Comparison of ENCODE assay signal across 11 cellular contexts in the genomic region with DNA sequence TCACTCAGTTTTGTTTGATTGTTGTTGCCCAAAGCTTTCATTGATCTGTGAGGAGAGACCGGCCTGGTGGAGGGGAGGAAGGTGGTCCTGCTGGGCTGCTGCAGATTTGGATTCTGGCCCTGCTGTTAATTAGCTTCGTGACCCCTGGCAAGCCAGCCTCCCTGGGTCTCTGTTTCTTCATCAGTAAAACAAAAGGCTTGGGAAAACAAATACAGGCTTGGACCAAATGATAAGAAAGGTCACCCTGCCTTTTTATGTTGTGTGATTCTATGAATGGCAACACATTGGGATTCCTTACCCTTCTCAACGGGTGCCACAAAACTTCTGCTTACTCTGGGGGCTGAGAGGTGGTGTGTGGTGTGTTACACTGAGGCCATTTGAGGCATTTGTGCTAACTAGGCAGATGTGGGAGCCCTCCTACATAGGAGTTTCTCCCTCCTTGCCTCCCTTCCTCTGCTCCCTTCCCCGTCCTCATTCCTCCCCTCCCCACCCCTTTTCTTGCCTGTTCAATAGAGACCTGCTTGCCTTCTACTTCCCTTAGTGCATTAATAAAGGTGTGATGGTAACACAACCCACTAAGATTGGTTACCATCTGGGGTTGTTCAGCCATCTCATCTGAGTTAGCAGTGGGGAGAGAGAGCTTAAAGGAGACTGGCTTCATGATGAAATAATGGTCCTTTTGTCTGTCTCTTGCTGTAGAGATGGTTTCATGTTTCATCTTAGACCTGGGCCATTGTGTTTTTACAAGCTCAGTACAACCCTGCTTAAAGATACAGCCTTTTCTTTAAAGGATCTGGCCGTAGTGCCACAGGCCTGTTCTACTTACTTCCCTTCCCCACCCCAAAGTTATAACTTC.
A peak's percentile ranks its signal among the peaks of the same experiment; 100 is the strongest.
DNase-seq lines count a peak whose midpoint lies in the region; ATAC-seq and TF ChIP-seq lines count a peak whose summit lies in the region.
"Had no signal": no experiment of that assay in that cellular context is flagged by ENCODE, and none has a peak within 500 bp of the region (broad histone marks: within the 10 kb centered on the region; RNA-seq: fewer than 3 reads in every experiment).

No MANE protein-coding gene starts in this region.

- H3K4me3 ChIP-seq in H7 (ENCODE audit: insufficient read depth, low read depth, low read length), result no peak overlapping the region
- no peak overlapping the region for H3K4me3 ChIP-seq in SJSA1
- no peak overlapping the region for H3K4me3 ChIP-seq in fibroblast of the aortic adventitia (ENCODE audit: low read depth, low read length)
- H3K4me3 ChIP-seq in parathyroid adenoma (ENCODE audit: low read depth, low read length), result no peak overlapping the region
- H3K4me3 ChIP-seq: SJCRH30, thoracic aorta had no signal

- no peak overlapping the region for H3K4me2 ChIP-seq in parathyroid adenoma (ENCODE audit: low read length)

- H3K27ac Mint-ChIP-seq in activated CD8-positive, alpha-beta memory T cell treated with anti-CD3 and anti-CD28 coated beads, Interleukin-2, amount 10 ng/mL, durations not matched to agents 7 days and 5 days, result no peak overlapping the region

- H3K27me3 Mint-ChIP-seq in activated CD8-positive, alpha-beta memory T cell treated with anti-CD3 and anti-CD28 coated beads, Interleukin-2, amount 10 ng/mL, durations not matched to agents 7 days and 5 days, result peaks cover under 1% of the 10 kb centered on the region

- peak overlapping the region; percentile 43 for H2AFZ ChIP-seq in parathyroid adenoma

- CTCF ChIA-PET in activated CD8-positive, alpha-beta memory T cell treated with anti-CD3 and anti-CD28 coated beads, Interleukin-2, amount 10 ng/mL, durations not matched to agents 7 days and 5 days (lab: Charles Lee), result no interaction called here

- no peaks in the 10 kb centered on the region for H3K36me3 ChIP-seq in H7 (replicated peaks; ENCODE audit: control insufficient read depth, insufficient read depth, low read length)
- peaks cover 15% of the 10 kb centered on the region for H3K36me3 ChIP-seq in SJSA1
- H3K36me3 ChIP-seq in parathyroid adenoma (ENCODE audit: control insufficient read depth, insufficient read depth, low read length), result no peaks in the 10 kb centered on the region
- H3K36me3 ChIP-seq: SJCRH30, thoracic aorta had no signal

- H3K4me3 Mint-ChIP-seq in activated CD8-positive, alpha-beta memory T cell treated with anti-CD3 and anti-CD28 coated beads, Interleukin-2, amount 10 ng/mL, durations not matched to agents 7 days and 5 days, result no peak overlapping the region

- H3K36me3 Mint-ChIP-seq in activated CD8-positive, alpha-beta memory T cell treated with anti-CD3 and anti-CD28 coated beads, Interleukin-2, amount 10 ng/mL, durations not matched to agents 7 days and 5 days, result no peaks in the 10 kb centered on the region

- no peak for TF ChIP-seq CTCF in fibroblast of the aortic adventitia (IDR thresholded peaks at IDR 0.05; ENCODE audit: insufficient read depth, low read length)
- TF ChIP-seq CTCF in parathyroid adenoma (IDR thresholded peaks at IDR 0.05), result no peak

- no peaks in the 10 kb centered on the region for H3K9me3 Mint-ChIP-seq in activated CD8-positive, alpha-beta memory T cell treated with anti-CD3 and anti-CD28 coated beads, Interleukin-2, amount 10 ng/mL, durations not matched to agents 7 days and 5 days (ENCODE audit: low read depth)

- no peak overlapping the region for H3K9ac ChIP-seq in parathyroid adenoma

- peaks cover 36% of the 10 kb centered on the region for H3K4me1 ChIP-seq in SJSA1 (replicated peaks)
- H3K4me1 ChIP-seq in parathyroid adenoma, result peaks cover 11% of the 10 kb centered on the region

- H3K9me3 ChIP-seq in SJSA1 (replicated peaks), result no peaks in the 10 kb centered on the region
- no peaks in the 10 kb centered on the region for H3K9me3 ChIP-seq in parathyroid adenoma (ENCODE audit: control insufficient read depth, low read length)
- H3K9me3 ChIP-seq: SJCRH30, thoracic aorta had no signal

- no peaks in the 10 kb centered on the region for H3K79me2 ChIP-seq in parathyroid adenoma

- no peak for ATAC-seq in HG02678 (IDR thresholded peaks at IDR 0.05; ENCODE audit: unreplicated experiment)
- ATAC-seq in activated CD8-positive, alpha-beta memory T cell treated with anti-CD3 and anti-CD28 coated beads, Interleukin-2, amount 10 ng/mL, durations not matched to agents 7 days and 5 days, result no peak
- ATAC-seq in HG02798 (IDR thresholded peaks at IDR 0.05; ENCODE audit: poor library complexity, unreplicated experiment), result no peak

- DNase-seq in H7, result peak; percentile 60
- DNase-seq in SJSA1 (ENCODE audit: low read depth in 1 of 2, low spot score in 2 of 2), result no peak
- DNase-seq in fibroblast of the aortic adventitia (ENCODE audit: low read depth), result peak; percentile 59
- DNase-seq in activated CD8-positive, alpha-beta memory T cell treated with anti-CD3 and anti-CD28 coated beads, Interleukin-2, amount 10 ng/mL, durations not matched to agents 7 days and 5 days, result no peak
- no peak for DNase-seq in AG08396 (ENCODE audit: low spot score)
- DNase-seq: small intestine had no signal

- no peaks in the 10 kb centered on the region for H3K27me3 ChIP-seq in H7 (ENCODE audit: control insufficient read depth, insufficient read depth, low read length)
- H3K27me3 ChIP-seq in SJSA1 (replicated peaks), result no peaks in the 10 kb centered on the region
- H3K27me3 ChIP-seq in parathyroid adenoma (ENCODE audit: control insufficient read depth, insufficient read depth, low read length), result no peaks in the 10 kb centered on the region
- H3K27me3 ChIP-seq: SJCRH30 had no signal

- H3K27ac ChIP-seq in SJSA1 (peak overlapping the region; percentile 27), parathyroid adenoma (no peak overlapping the region)
- H3K27ac ChIP-seq: SJCRH30, thoracic aorta had no signal

- no peaks in the 10 kb centered on the region for H3K4me1 Mint-ChIP-seq in activated CD8-positive, alpha-beta memory T cell treated with anti-CD3 and anti-CD28 coated beads, Interleukin-2, amount 10 ng/mL, durations not matched to agents 7 days and 5 days

Comparison
In these comparisons a context has a peak if more than half of its experiments do, and no peak if none do; other contexts are left out.
1. DNase-seq: peak in H7 (single experiment) and fibroblast of the aortic adventitia (single experiment); none in SJSA1 (0 of 2), activated CD8-positive, alpha-beta memory T cell treated with anti-CD3 and anti-CD28 coated beads, Interleukin-2, amount 10 ng/mL, durations not matched to agents 7 days and 5 days (single experiment) and AG08396 (single experiment).